In genomic region chr14:21307641-21308040, GRCh38 we compare ENCODE assay signal across 13 cellular contexts.
DNase-seq lines count a peak whose midpoint lies in the region; ATAC-seq and TF ChIP-seq lines count a peak whose summit lies in the region.
"Had no signal": no experiment of that assay in that cellular context is flagged by ENCODE, and none has a peak within 500 bp of the region (broad histone marks: within the 10 kb centered on the region; RNA-seq: fewer than 3 reads in every experiment).

No MANE protein-coding gene starts in this region.

- no peaks in the 10 kb centered on the region for H3K27me3 Mint-ChIP-seq in memory B cell

- CTCF ChIA-PET in GM10248 (lab: Yijun Ruan, JAX) = interaction anchor here (0.7 to 2.3 kb wide), 8 partner anchors 12 to 169 kb away, joined by 3 to 6 read pairs (median 4); no protein-coding TSS in a partner anchor

- H3K4me3 ChIP-seq in WERI-Rb-1 (ENCODE audit: low read depth, low read length) = no peak overlapping the region
- H3K4me3 ChIP-seq: MG63 had no signal

- H3K4me1 Mint-ChIP-seq in memory B cell = peaks cover 18% of the 10 kb centered on the region

- DNase-seq in GM10248 (ENCODE audit: extremely low spot score) (peak; percentile 30), WERI-Rb-1 (no peak), memory B cell (ENCODE audit: low spot score in 2 of 2) (peak in 1 of 2 donors; percentile 37), pons (ENCODE audit: low spot score) (no peak), NCI-H1930 (lab: John Stamatoyannopoulos, UW) (no peak)
- DNase-seq in effector CD8-positive, alpha-beta T cell (lab: John Stamatoyannopoulos, UW) = no peak
- DNase-seq: dorsolateral prefrontal cortex, foreskin melanocyte, left colon, MG63, occipital lobe had no signal

- peaks cover 16% of the 10 kb centered on the region for H3K36me3 ChIP-seq in WERI-Rb-1
- H3K36me3 ChIP-seq: MG63 had no signal

- peak overlapping the region; percentile 90 for H3K4me3 Mint-ChIP-seq in memory B cell

- no peaks in the 10 kb centered on the region for H3K9me3 Mint-ChIP-seq in memory B cell

- peak overlapping the region; percentile 91 for H3K27ac Mint-ChIP-seq in memory B cell

- TF ChIP-seq CTCF in 22Rv1 (IDR thresholded peaks at IDR 0.05) (no peak), GM10248 (IDR thresholded peaks at IDR 0.05; ENCODE audit: control extremely low read depth, extremely low read depth, low read depth, missing control alignments) (no peak), WERI-Rb-1 (IDR thresholded peaks at IDR 0.05; ENCODE audit: low read depth, low read length) (no peak)

- no peaks in the 10 kb centered on the region for H3K36me3 Mint-ChIP-seq in memory B cell

- peak overlapping the region; percentile 94 for H3K27ac ChIP-seq in 22Rv1
- H3K27ac ChIP-seq in WERI-Rb-1 = peak overlapping the region; percentile 48
- H3K27ac ChIP-seq: dorsolateral prefrontal cortex had no signal

- POLR2A ChIA-PET in GM10248 (lab: Yijun Ruan, JAX) = interaction anchor here (0.8 to 3.0 kb wide), 3 partner anchors 12 to 149 kb away, joined by 3 to 19 read pairs (median 4); partner anchors contain the start of gene CHD8

- no peaks in the 10 kb centered on the region for H3K9me3 ChIP-seq in WERI-Rb-1 (ENCODE audit: severe bottlenecking)
- H3K9me3 ChIP-seq: MG63 had no signal

- ATAC-seq in memory B cell (ENCODE audit: low read depth) (peak; percentile 59), GM18870 (IDR thresholded peaks at IDR 0.05; ENCODE audit: unreplicated experiment) (no peak)

- H3K27me3 ChIP-seq in WERI-Rb-1 (ENCODE audit: insufficient read depth, low read depth, severe bottlenecking) = no peaks in the 10 kb centered on the region
- H3K27me3 ChIP-seq: MG63 had no signal
